11 cellular contexts compared by ENCODE assay signal in genomic region chr4:112287258-112287873, GRCh38. TPM values are rescaled to one million over a fixed set of nuclear protein-coding genes. Genes with fewer than 3 reads are reported as not detected.
DNase-seq lines count a peak whose midpoint lies in the region; ATAC-seq and TF ChIP-seq lines count a peak whose summit lies in the region.
"Had no signal": no experiment of that assay in that cellular context is flagged by ENCODE, and none has a peak within 500 bp of the region (broad histone marks: within the 10 kb centered on the region; RNA-seq: fewer than 3 reads in every experiment).

No MANE protein-coding gene starts in this region.

- peak overlapping the region; percentile 92 to 98 (median 96) for H3K4me3 Mint-ChIP-seq in CD4-positive, alpha-beta memory T cell

- peaks cover 0 to 10% (median 0%) of the 10 kb centered on the region in 8 donors for H3K9me3 Mint-ChIP-seq in CD4-positive, alpha-beta memory T cell
- H3K9me3 Mint-ChIP-seq in activated naive CD4-positive, alpha-beta T cell treated with anti-CD3 and anti-CD28 coated beads, Interleukin-2, amount 50 U/mL, for 72 hours = peaks cover 0 to 7% of the 10 kb centered on the region in 2 donors

- H3K27me3 Mint-ChIP-seq in CD4-positive, alpha-beta memory T cell = no peaks in the 10 kb centered on the region

- no peaks in the 10 kb centered on the region for H3K36me3 ChIP-seq in CD4-positive, alpha-beta memory T cell (ENCODE audit: insufficient read depth, low read length)
- no peaks in the 10 kb centered on the region for H3K36me3 ChIP-seq in right atrium auricular region
- no peaks in the 10 kb centered on the region for H3K36me3 ChIP-seq in breast epithelium

- H3K27ac ChIP-seq in CD4-positive, alpha-beta memory T cell (ENCODE audit: low read depth, low read length) = peak overlapping the region; percentile 79
- no peak overlapping the region for H3K27ac ChIP-seq in right atrium auricular region
- H3K27ac ChIP-seq in breast epithelium = no peak overlapping the region

- H3K27ac Mint-ChIP-seq in CD4-positive, alpha-beta memory T cell = peak overlapping the region; percentile 92 to 99 (median 97)
- H3K27ac Mint-ChIP-seq in activated naive CD4-positive, alpha-beta T cell treated with anti-CD3 and anti-CD28 coated beads, Interleukin-2, amount 50 U/mL, for 72 hours = peak overlapping the region; percentile 94 to 96

- peak; percentile 31 to 52 (median 37) for DNase-seq in CD4-positive, alpha-beta memory T cell
- no peak for DNase-seq in activated naive CD4-positive, alpha-beta T cell treated with anti-CD3 and anti-CD28 coated beads, Interleukin-2, amount 50 U/mL, for 72 hours (ENCODE audit: low spot score in 2 of 2)
- DNase-seq in right atrium auricular region (ENCODE audit: low spot score) (no peak), Right ventricle myocardium inferior (ENCODE audit: missing footprints) (no peak), breast epithelium (ENCODE audit: low spot score in 2 of 2) (no peak), NCI-H1417 treated with DMSO at 0.1 percent for 48 hours (lab: John Stamatoyannopoulos, UW) (no peak)
- DNase-seq: activated CD4-positive, CD25-positive, alpha-beta regulatory T cell treated with anti-CD3 and anti-CD28 coated beads, Interleukin-2, amount 50 U/mL, for 72 hours; Calu3; NCI-H345 had no signal

- ATAC-seq in GM19025 (IDR thresholded peaks at IDR 0.05; ENCODE audit: low read depth, unreplicated experiment) (peak; percentile 19), HG03103 (IDR thresholded peaks at IDR 0.05; ENCODE audit: low read depth, unreplicated experiment) (peak; percentile 25), Right ventricle myocardium inferior (no peak)
- ATAC-seq in activated naive CD4-positive, alpha-beta T cell treated with anti-CD3 and anti-CD28 coated beads, Interleukin-2, amount 50 U/mL, for 72 hours = no peak

- H3K27me3 ChIP-seq in CD4-positive, alpha-beta memory T cell (ENCODE audit: insufficient read depth, low read length) = no peaks in the 10 kb centered on the region
- H3K27me3 ChIP-seq in right atrium auricular region (no peaks in the 10 kb centered on the region), breast epithelium (no peaks in the 10 kb centered on the region)

- CTCF ChIA-PET in CD4-positive, alpha-beta memory T cell (lab: Charles Lee; ENCODE audit: partially characterized antibody) = interaction anchor here (0.8 to 4.9 kb wide), 8 partner anchors 10 to 73 kb away, joined by 4 to 42 read pairs (median 6); partner anchors contain the start of gene ALPK1

- no peak for TF ChIP-seq CTCF in right atrium auricular region (IDR thresholded peaks at IDR 0.05)
- TF ChIP-seq CTCF in breast epithelium (IDR thresholded peaks at IDR 0.05) = no peak

- peak overlapping the region in 1 of 2 donors; percentile 94 for H3K4me3 ChIP-seq in CD4-positive, alpha-beta memory T cell (ENCODE audit: low read length in 2 of 2)
- H3K4me3 ChIP-seq in right atrium auricular region = no peak overlapping the region
- H3K4me3 ChIP-seq in breast epithelium = no peak overlapping the region

- intact Hi-C loops in CD4-positive, alpha-beta memory T cell (cut with micrococcal nuclease) = loop anchor here (2.0 kb wide), 1 partner anchor 1475 kb away; no protein-coding TSS in a partner anchor
- intact Hi-C loops in Right ventricle myocardium inferior (cut with DNase I) = loop anchor here (5.0 kb wide), 1 partner anchor 55 kb away; the partner anchor contains the start of gene AP1AR
- intact Hi-C loops in breast epithelium (cut with DNase I; ENCODE audit: low total_unique reads) = no loop called here

- no peaks in the 10 kb centered on the region for H3K9me3 ChIP-seq in CD4-positive, alpha-beta memory T cell (ENCODE audit: control insufficient read depth in 1 of 2, low read length in 2 of 2)
- H3K9me3 ChIP-seq in right atrium auricular region (no peaks in the 10 kb centered on the region), breast epithelium (no peaks in the 10 kb centered on the region)

- H3K36me3 Mint-ChIP-seq in CD4-positive, alpha-beta memory T cell = peaks cover 1 to 15% of the 10 kb centered on the region in 2 donors
- peaks cover 26 to 58% of the 10 kb centered on the region in 2 donors for H3K36me3 Mint-ChIP-seq in activated naive CD4-positive, alpha-beta T cell treated with anti-CD3 and anti-CD28 coated beads, Interleukin-2, amount 50 U/mL, for 72 hours

- no peak for TF ChIP-seq POLR2A in breast epithelium (IDR thresholded peaks at IDR 0.05)

- POLR2A ChIA-PET in CD4-positive, alpha-beta memory T cell (lab: Charles Lee; ENCODE audit: partially characterized antibody) = interaction anchor here (1.0 to 6.1 kb wide), 12 partner anchors 11 to 350 kb away, joined by 3 to 125 read pairs (median 8); partner anchors contain the start of genes ALPK1, AP1AR, FAM241A and LARP7

- H3K4me1 ChIP-seq in CD4-positive, alpha-beta memory T cell (ENCODE audit: insufficient read depth, low read length) = peaks cover 68% of the 10 kb centered on the region
- H3K4me1 ChIP-seq in right atrium auricular region (peaks cover 0 to 27% of the 10 kb centered on the region in 2 donors), breast epithelium (no peaks in the 10 kb centered on the region)

- H3K4me1 Mint-ChIP-seq in CD4-positive, alpha-beta memory T cell = peaks cover 52 to 76% (median 60%) of the 10 kb centered on the region in 4 donors

RNA-seq across cellular contexts. Expression of gene TIFA, which starts 1.7 kb away (rescaled TPM):
- total RNA-seq in CD4-positive, alpha-beta memory T cell = 10 to 100 TPM; 30.1 to 30.7 TPM
- 10 to 100 TPM; 49.7 to 54.2 TPM for polyA plus RNA-seq in CD4-positive, alpha-beta memory T cell
- 10 to 100 TPM; 34.3 to 62.9 TPM for total RNA-seq in activated naive CD4-positive, alpha-beta T cell treated with anti-CD3 and anti-CD28 coated beads, Interleukin-2, amount 50 U/mL, for 72 hours
- 10 to 100 TPM in 1 of 2 donors, 1 to 10 TPM in 1; 9.5 to 14.5 TPM for total RNA-seq in right atrium auricular region
- total RNA-seq in Right ventricle myocardium inferior = 22.9 TPM
- total RNA-seq in breast epithelium = 10 to 100 TPM in 2 of 3 donors, 1 to 10 TPM in 1; 2.6 to 27.1 (median 16.7) TPM

RNA-seq across cellular contexts. Expression of gene ALPK1, which starts 9.8 kb away (rescaled TPM):
- 10 to 100 TPM; 16.3 to 18.6 TPM for total RNA-seq in CD4-positive, alpha-beta memory T cell
- polyA plus RNA-seq in CD4-positive, alpha-beta memory T cell = 1 to 10 TPM; 3.9 to 4.1 TPM
- total RNA-seq in activated naive CD4-positive, alpha-beta T cell treated with anti-CD3 and anti-CD28 coated beads, Interleukin-2, amount 50 U/mL, for 72 hours = 10 to 100 TPM; 32.7 to 65.8 TPM
- 1 to 10 TPM; 4.2 to 8.1 TPM for total RNA-seq in right atrium auricular region
- 5.5 TPM for total RNA-seq in Right ventricle myocardium inferior
- total RNA-seq in breast epithelium = 10 to 100 TPM; 20.5 to 59.3 (median 53.3) TPM

RNA-seq across cellular contexts. Expression of gene AP1AR, which starts 55.8 kb away (rescaled TPM):
- total RNA-seq in CD4-positive, alpha-beta memory T cell = 10 to 100 TPM; 20.3 to 22.8 TPM
- polyA plus RNA-seq in CD4-positive, alpha-beta memory T cell = 10 to 100 TPM; 22.9 to 25.3 TPM
- total RNA-seq in activated naive CD4-positive, alpha-beta T cell treated with anti-CD3 and anti-CD28 coated beads, Interleukin-2, amount 50 U/mL, for 72 hours = 10 to 100 TPM; 15.0 to 19.2 TPM
- total RNA-seq in right atrium auricular region (10 to 100 TPM in 1 of 2 donors, 1 to 10 TPM in 1; 6.6 to 10.2 TPM), Right ventricle myocardium inferior (9.4 TPM), breast epithelium (10 to 100 TPM; 20.2 to 36.1 (median 23.6) TPM)

Comparison
In these comparisons a context has a peak if more than half of its experiments do, and no peak if none do; other contexts are left out.
1. DNase-seq: peak in CD4-positive, alpha-beta memory T cell (5 of 5); none in activated naive CD4-positive, alpha-beta T cell treated with anti-CD3 and anti-CD28 coated beads, Interleukin-2, amount 50 U/mL, for 72 hours (0 of 2), right atrium auricular region (single experiment), Right ventricle myocardium inferior (single experiment), breast epithelium (0 of 2) and NCI-H1417 treated with DMSO at 0.1 percent for 48 hours (single experiment).
2. ATAC-seq: peak in GM19025 (single experiment) and HG03103 (single experiment); none in activated naive CD4-positive, alpha-beta T cell treated with anti-CD3 and anti-CD28 coated beads, Interleukin-2, amount 50 U/mL, for 72 hours (0 of 2) and Right ventricle myocardium inferior (single experiment).